Comparison of ENCODE assay signal across 24 cellular contexts in the genomic region with DNA sequence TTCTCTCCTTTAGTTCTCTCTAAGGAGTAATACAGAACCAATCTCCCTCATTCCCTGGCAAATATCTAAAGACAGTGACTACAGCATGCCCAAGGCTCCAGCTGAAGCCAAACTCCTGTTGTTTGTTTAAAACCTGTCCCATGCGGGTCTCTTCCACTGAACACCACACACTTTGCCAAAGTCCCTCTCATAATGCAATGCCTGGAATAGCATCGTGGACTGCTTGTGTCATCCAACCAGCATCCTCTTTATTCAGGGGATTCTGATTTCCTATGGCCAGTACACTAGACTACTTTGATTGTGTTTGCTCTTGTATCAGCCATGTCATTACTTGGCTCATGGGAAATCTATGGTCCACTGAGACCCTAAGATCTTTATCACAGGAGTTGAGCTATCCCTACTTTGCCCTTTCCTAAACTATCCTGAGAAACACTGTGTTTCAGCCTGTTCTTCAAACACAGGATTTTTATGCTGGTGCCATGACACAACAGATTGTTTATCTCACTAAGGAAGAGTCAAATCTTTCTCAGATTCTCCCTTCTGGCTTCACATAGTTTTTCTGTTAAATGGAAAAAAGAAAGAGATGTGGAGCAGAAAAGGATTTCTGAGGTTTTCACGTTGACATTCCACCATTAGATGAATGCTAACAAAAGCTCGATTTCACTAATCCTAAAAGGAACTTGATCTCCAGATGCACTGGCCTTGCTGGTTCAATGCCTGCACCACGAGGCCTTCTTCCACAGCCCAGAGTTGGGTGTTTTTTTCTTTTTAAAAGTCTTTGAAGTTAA. TPM values are rescaled to one million over a fixed set of nuclear protein-coding genes. Genes with fewer than 3 reads are reported as not detected.
DNase-seq lines count a peak whose midpoint lies in the region; ATAC-seq and TF ChIP-seq lines count a peak whose summit lies in the region.
"Had no signal": no experiment of that assay in that cellular context is flagged by ENCODE, and none has a peak within 500 bp of the region (broad histone marks: within the 10 kb centered on the region; RNA-seq: fewer than 3 reads in every experiment).

No MANE protein-coding gene starts in this region.

- H3K4me1 ChIP-seq in Panc1 (ENCODE audit: control insufficient read depth, insufficient read depth, low read length) (no peaks in the 10 kb centered on the region), parathyroid adenoma (peaks cover 11% of the 10 kb centered on the region)

- CTCF ChIA-PET in Panc1 (lab: Charles Lee): no interaction called here

- ATAC-seq in Panc1: 0 out of 2 replicates have a peak, but pooled peaks have one; percentile 36
- ATAC-seq in GM19463 (IDR thresholded peaks at IDR 0.05; ENCODE audit: unreplicated experiment): no peak
- ATAC-seq: SK-N-SH treated with all-trans-retinoic acid at 6 μM for 48 hours had no signal

- no TSS peak for BruUV-seq in Panc1 (replicated peaks; lab: Mats Ljungman, UMichigan)

- no peaks in the 10 kb centered on the region for H3K9me3 ChIP-seq in Panc1 (ENCODE audit: control insufficient read depth, insufficient read depth, low read depth, low read length)
- no peaks in the 10 kb centered on the region for H3K9me3 ChIP-seq in parathyroid adenoma (ENCODE audit: control insufficient read depth, low read length)

- TF ChIP-seq CTCF in Panc1 (IDR thresholded peaks at IDR 0.05) (no peak), parathyroid adenoma (IDR thresholded peaks at IDR 0.05) (no peak)

- peak overlapping the region; percentile 34 for H2AFZ ChIP-seq in parathyroid adenoma
- H2AFZ ChIP-seq: GM23248 had no signal

- H3K4me3 ChIP-seq in Panc1 (ENCODE audit: low read depth in 2 of 2, low read length in 2 of 2) (no peak overlapping the region), parathyroid adenoma (ENCODE audit: low read depth, low read length) (no peak overlapping the region)
- H3K4me3 ChIP-seq: GM23248 had no signal

- DNase-seq in Panc1 (ENCODE audit: low read depth, low spot score) (no peak), fibroblast of gingiva (ENCODE audit: low read depth) (peak; percentile 29), T1000 (lab: John Stamatoyannopoulos, UW) (no peak), GF-D8 (lab: John Stamatoyannopoulos, UW) (no peak), iPS-NIHi11 (ENCODE audit: low spot score) (no peak)
- DNase-seq: AML-193; C1 segment of cervical spinal cord; Calu3; CD8-positive, alpha-beta memory T cell; GDM1; GM23248; H9; KBM-7; NCI-H1092 treated with DMSO at 0.1 percent for 48 hours; NCI-H1436 treated with DMSO at 0.1 percent for 48 hours; NCI-H2029; NCI-H2227 treated with DMSO at 0.1 percent for 48 hours; NCI-H510A treated with DMSO at 0.1 percent for 48 hours; NCI-H774; NK-92 treated with Interleukin-12 subunit alpha and Interleukin-12 subunit beta, amount 100 ng/mL, for 24 hours had no signal

- H3K27ac ChIP-seq in Panc1 (ENCODE audit: low read length): no peak overlapping the region
- peak overlapping the region; percentile 40 for H3K27ac ChIP-seq in parathyroid adenoma
- H3K27ac ChIP-seq: GM23248 had no signal

- intact Hi-C loops in Panc1 (cut with micrococcal nuclease; ENCODE audit: unreplicated experiment): no loop called here

- H3K27me3 ChIP-seq in Panc1 (ENCODE audit: control insufficient read depth, insufficient read depth, low read length): peaks cover 3% of the 10 kb centered on the region; the same call in 1 of the 2 replicates
- H3K27me3 ChIP-seq in parathyroid adenoma (ENCODE audit: control insufficient read depth, insufficient read depth, low read length): no peaks in the 10 kb centered on the region

- no peak overlapping the region for H3K9ac ChIP-seq in parathyroid adenoma
- H3K9ac ChIP-seq: GM23248 had no signal

- no peaks in the 10 kb centered on the region for H3K36me3 ChIP-seq in Panc1 (ENCODE audit: control insufficient read depth, insufficient read depth, low read length)
- no peaks in the 10 kb centered on the region for H3K36me3 ChIP-seq in parathyroid adenoma (ENCODE audit: control insufficient read depth, insufficient read depth, low read length)

- in situ Hi-C loops in Panc1 (cut with HindIII; ENCODE audit: low pct_unique_long_range_greater_than_20kb, low sequenced_read_pairs): no loop called here

- POLR2A ChIA-PET in Panc1 (lab: Charles Lee): no interaction called here

- H3K79me2 ChIP-seq in parathyroid adenoma: no peaks in the 10 kb centered on the region

- no peak overlapping the region for H3K4me2 ChIP-seq in parathyroid adenoma (ENCODE audit: low read length)

RNA-seq across cellular contexts. Expression of gene IRAG1, which starts 15.9 kb away (rescaled TPM):
- total RNA-seq in Panc1 (2021; ENCODE audit: unreplicated experiment): 0.21 TPM
- polyA plus RNA-seq in Panc1 (2012; ENCODE audit: insufficient read length): 0.31 TPM
- total RNA-seq: Calu3; CD8-positive, alpha-beta memory T cell; Daoy had no signal
- polyA plus RNA-seq: CD8-positive, alpha-beta memory T cell had no signal

RNA-seq across cellular contexts. Expression of gene CTR9, which starts 41.6 kb away (rescaled TPM):
- total RNA-seq in Panc1 (2021; ENCODE audit: unreplicated experiment): 60.1 TPM
- polyA plus RNA-seq in Panc1 (2012; ENCODE audit: insufficient read length): 39.6 TPM
